In genomic region chr3:41961061-41961749, GRCh38 we compare ENCODE assay signal across 8 cellular contexts. TPM values are rescaled to one million over a fixed set of nuclear protein-coding genes. Genes with fewer than 3 reads are reported as not detected.
A peak's percentile ranks its signal among the peaks of the same experiment; 100 is the strongest.
DNase-seq lines count a peak whose midpoint lies in the region; ATAC-seq and TF ChIP-seq lines count a peak whose summit lies in the region.

No MANE protein-coding gene starts in this region.

- no peaks in the 10 kb centered on the region for H3K36me3 Mint-ChIP-seq in activated T-cell treated with anti-CD3 and anti-CD28 coated beads, Interleukin-2, amount 50 U/mL, for 4 hours (ENCODE audit: insufficient read depth)
- H3K36me3 Mint-ChIP-seq in naive thymus-derived CD8-positive, alpha-beta T cell, result no peaks in the 10 kb centered on the region

- CTCF ChIA-PET in AG04449 (lab: Yijun Ruan, JAX), result interaction anchor here (1.3 to 3.2 kb wide), 2 partner anchors 27 to 139 kb away, joined by 3 to 13 read pairs; no protein-coding TSS in a partner anchor

- peaks cover 15% of the 10 kb centered on the region for H3K4me1 Mint-ChIP-seq in activated T-cell treated with anti-CD3 and anti-CD28 coated beads, Interleukin-2, amount 50 U/mL, for 4 hours (ENCODE audit: low read depth)
- peaks cover 13 to 24% (median 18%) of the 10 kb centered on the region in 4 donors for H3K4me1 Mint-ChIP-seq in naive thymus-derived CD8-positive, alpha-beta T cell

- peak overlapping the region; percentile 96 for H3K4me3 Mint-ChIP-seq in activated T-cell treated with anti-CD3 and anti-CD28 coated beads, Interleukin-2, amount 50 U/mL, for 4 hours
- peak overlapping the region; percentile 97 to 100 (median 100) for H3K4me3 Mint-ChIP-seq in naive thymus-derived CD8-positive, alpha-beta T cell

- no peaks in the 10 kb centered on the region for H3K9me3 Mint-ChIP-seq in activated T-cell treated with anti-CD3 and anti-CD28 coated beads, Interleukin-2, amount 50 U/mL, for 4 hours
- no peaks in the 10 kb centered on the region for H3K9me3 Mint-ChIP-seq in naive thymus-derived CD8-positive, alpha-beta T cell

- POLR2A ChIA-PET in AG04449 (lab: Yijun Ruan, JAX), result interaction anchor here (0.6 kb wide), 1 partner anchor 73 kb away, joined by 3 read pairs; no protein-coding TSS in a partner anchor
- POLR2A ChIA-PET in naive thymus-derived CD8-positive, alpha-beta T cell (lab: Charles Lee), result interaction anchor here (1.0 to 1.7 kb wide), 8 partner anchors 52 to 1509 kb away, joined by 3 to 14 read pairs (median 4); partner anchors contain the start of genes CTNNB1 and RPL14

- ATAC-seq in GM18907 (IDR thresholded peaks at IDR 0.05; ENCODE audit: unreplicated experiment) (peak; percentile 20), HG03175 (IDR thresholded peaks at IDR 0.05; ENCODE audit: unreplicated experiment) (peak; percentile 15)
- ATAC-seq in activated T-cell treated with anti-CD3 and anti-CD28 coated beads, Interleukin-2, amount 50 U/mL, for 4 hours, result peak; percentile 53 to 56
- peak; percentile 49 to 59 for ATAC-seq in naive thymus-derived CD8-positive, alpha-beta T cell

- H3K27me3 Mint-ChIP-seq in activated T-cell treated with anti-CD3 and anti-CD28 coated beads, Interleukin-2, amount 50 U/mL, for 4 hours (ENCODE audit: low read depth), result no peaks in the 10 kb centered on the region
- no peaks in the 10 kb centered on the region for H3K27me3 Mint-ChIP-seq in naive thymus-derived CD8-positive, alpha-beta T cell

- peak overlapping the region; percentile 79 for H3K4me3 ChIP-seq in AG04449 (ENCODE audit: low read depth, low read length)

- DNase-seq in AG04449 (ENCODE audit: low read depth, low spot score) (no peak), NOMO-1 (lab: John Stamatoyannopoulos, UW; ENCODE audit: unreplicated experiment in 2 of 2) (peak; percentile 42 to 65), fibroblast of gingiva (ENCODE audit: low read depth) (peak; percentile 56)
- peak; percentile 42 for DNase-seq in activated T-cell treated with anti-CD3 and anti-CD28 coated beads, Interleukin-2, amount 50 U/mL, for 4 hours
- peak; percentile 43 to 86 (median 62) for DNase-seq in naive thymus-derived CD8-positive, alpha-beta T cell
- peak; percentile 11 to 16 for DNase-seq in stimulated activated CD8-positive, alpha-beta memory T cell treated with anti-CD3 and anti-CD28 coated beads, Interleukin-7, amount 100 ng/mL, for 48 hours (ENCODE audit: extremely low read depth in 1 of 2, low read depth in 1 of 2)

- TF ChIP-seq CTCF in AG04449 (IDR thresholded peaks at IDR 0.05; ENCODE audit: insufficient read depth, low read length, missing control alignments), result no peak

- H3K27ac Mint-ChIP-seq in naive thymus-derived CD8-positive, alpha-beta T cell, result peak overlapping the region; percentile 92 to 99 (median 98)

RNA-seq across cellular contexts. Expression of gene ULK4, which starts 0.7 kb away (rescaled TPM):
- total RNA-seq in activated T-cell treated with anti-CD3 and anti-CD28 coated beads, Interleukin-2, amount 50 U/mL, for 4 hours, result 1 to 10 TPM; 7.3 to 8.8 (median 8.2) TPM
- 10 to 100 TPM; 16.7 to 16.8 TPM for total RNA-seq in naive thymus-derived CD8-positive, alpha-beta T cell
- 10 to 100 TPM in 1 of 3 donors, 1 to 10 TPM in 2; 6.6 to 10.7 (median 9.8) TPM for polyA plus RNA-seq in naive thymus-derived CD8-positive, alpha-beta T cell
